8 cellular contexts compared by ENCODE assay signal in the genomic region with DNA sequence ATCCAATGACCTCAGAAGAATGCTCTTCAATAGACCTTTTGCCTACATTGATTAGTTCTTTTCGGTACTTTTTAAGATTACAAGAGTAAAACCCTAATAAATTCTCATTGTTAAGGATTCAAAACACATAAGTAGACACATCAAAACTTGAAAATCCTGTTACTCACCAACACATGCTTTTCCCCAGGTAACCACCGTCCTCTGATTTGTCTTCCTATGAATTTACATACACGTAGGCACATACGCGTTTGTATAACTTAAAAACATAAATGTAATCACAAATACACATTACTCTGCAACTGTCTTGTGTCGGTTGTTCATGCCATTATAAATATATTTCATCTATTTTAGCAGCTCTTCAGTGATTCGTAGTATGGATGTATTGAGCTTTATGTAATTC. TPM values are rescaled to one million over a fixed set of nuclear protein-coding genes. Genes with fewer than 3 reads are reported as not detected.
DNase-seq lines count a peak whose midpoint lies in the region; ATAC-seq lines count a peak whose summit lies in the region.

No MANE protein-coding gene starts in this region.

- CTCF ChIA-PET in activated CD4-positive, alpha-beta memory T cell treated with anti-CD3 and anti-CD28 coated beads for 36 hours (lab: Charles Lee), result interaction anchor here (1.0 to 2.2 kb wide), 2 partner anchors 725 to 818 kb away, joined by 3 to 5 read pairs; no protein-coding TSS in a partner anchor

- H3K9me3 Mint-ChIP-seq in activated CD4-positive, alpha-beta T cell treated with anti-CD3 and anti-CD28 coated beads, Interleukin-2, amount 10 ng/mL, durations not matched to agents 24 days and 14 days, result peaks cover 4% of the 10 kb centered on the region
- peaks cover 4% of the 10 kb centered on the region for H3K9me3 Mint-ChIP-seq in activated CD4-positive, alpha-beta memory T cell treated with anti-CD3 and anti-CD28 coated beads for 36 hours
- no peaks in the 10 kb centered on the region for H3K9me3 Mint-ChIP-seq in immature natural killer cell

- ATAC-seq in GM21390 (IDR thresholded peaks at IDR 0.05; ENCODE audit: unreplicated experiment) (no peak), HG03457 (IDR thresholded peaks at IDR 0.05; ENCODE audit: unreplicated experiment) (no peak)

- peaks cover 32% of the 10 kb centered on the region for H3K27me3 Mint-ChIP-seq in activated CD4-positive, alpha-beta T cell treated with anti-CD3 and anti-CD28 coated beads, Interleukin-2, amount 10 ng/mL, durations not matched to agents 24 days and 14 days
- peaks cover 16% of the 10 kb centered on the region for H3K27me3 Mint-ChIP-seq in activated CD4-positive, alpha-beta memory T cell treated with anti-CD3 and anti-CD28 coated beads for 36 hours
- H3K27me3 Mint-ChIP-seq in immature natural killer cell (ENCODE audit: low read depth in 3 of 3), result peaks cover 3 to 22% (median 19%) of the 10 kb centered on the region in 3 donors

- H3K27ac ChIP-seq in substantia nigra (ENCODE audit: low read depth, low read length, poor library complexity, severe bottlenecking), result peak overlapping the region; percentile 95

- DNase-seq in activated CD4-positive, alpha-beta T cell treated with anti-CD3 and anti-CD28 coated beads, Interleukin-2, amount 10 ng/mL, durations not matched to agents 24 days and 14 days, result no peak
- DNase-seq in activated CD4-positive, alpha-beta T cell treated with anti-CD3 and anti-CD28 coated beads for 48 hours, result no peak
- DNase-seq in activated CD4-positive, alpha-beta memory T cell treated with anti-CD3 and anti-CD28 coated beads for 36 hours, result no peak
- DNase-seq in immature natural killer cell, result no peak
- DNase-seq in substantia nigra (lab: John Stamatoyannopoulos, UW), result no peak
- no peak for DNase-seq in H4 (ENCODE audit: low spot score)

- H3K4me3 Mint-ChIP-seq in activated CD4-positive, alpha-beta T cell treated with anti-CD3 and anti-CD28 coated beads, Interleukin-2, amount 10 ng/mL, durations not matched to agents 24 days and 14 days, result peak overlapping the region; percentile 96
- H3K4me3 Mint-ChIP-seq in activated CD4-positive, alpha-beta memory T cell treated with anti-CD3 and anti-CD28 coated beads for 36 hours, result peak overlapping the region; percentile 90
- peak overlapping the region; percentile 89 to 97 (median 94) for H3K4me3 Mint-ChIP-seq in immature natural killer cell

- H3K27ac Mint-ChIP-seq in activated CD4-positive, alpha-beta T cell treated with anti-CD3 and anti-CD28 coated beads, Interleukin-2, amount 10 ng/mL, durations not matched to agents 24 days and 14 days, result peak overlapping the region; percentile 90
- no peak overlapping the region for H3K27ac Mint-ChIP-seq in activated CD4-positive, alpha-beta memory T cell treated with anti-CD3 and anti-CD28 coated beads for 36 hours
- peak overlapping the region in 3 of 6 donors; percentile 86 to 91 (median 88) for H3K27ac Mint-ChIP-seq in immature natural killer cell

- peaks cover 5% of the 10 kb centered on the region for H3K36me3 Mint-ChIP-seq in activated CD4-positive, alpha-beta T cell treated with anti-CD3 and anti-CD28 coated beads, Interleukin-2, amount 10 ng/mL, durations not matched to agents 24 days and 14 days (ENCODE audit: low read depth)
- H3K36me3 Mint-ChIP-seq in activated CD4-positive, alpha-beta memory T cell treated with anti-CD3 and anti-CD28 coated beads for 36 hours, result no peaks in the 10 kb centered on the region
- H3K36me3 Mint-ChIP-seq in immature natural killer cell, result no peaks in the 10 kb centered on the region

- intact Hi-C loops in activated CD4-positive, alpha-beta T cell treated with anti-CD3 and anti-CD28 coated beads, Interleukin-2, amount 10 ng/mL, durations not matched to agents 24 days and 14 days (cut with micrococcal nuclease), result loop anchor here (1.0 to 10.0 kb wide), 8 partner anchors 131 to 1139 kb away; a partner anchor contains a TSS
- intact Hi-C loops in activated CD4-positive, alpha-beta memory T cell treated with anti-CD3 and anti-CD28 coated beads for 36 hours (cut with micrococcal nuclease), result loop anchor here (1.0 to 5.0 kb wide), 8 partner anchors 70 to 1174 kb away; a partner anchor contains a TSS

- POLR2A ChIA-PET in activated CD4-positive, alpha-beta memory T cell treated with anti-CD3 and anti-CD28 coated beads for 36 hours (lab: Charles Lee), result no interaction called here

- peaks cover 25% of the 10 kb centered on the region for H3K4me1 Mint-ChIP-seq in activated CD4-positive, alpha-beta T cell treated with anti-CD3 and anti-CD28 coated beads, Interleukin-2, amount 10 ng/mL, durations not matched to agents 24 days and 14 days
- H3K4me1 Mint-ChIP-seq in activated CD4-positive, alpha-beta memory T cell treated with anti-CD3 and anti-CD28 coated beads for 36 hours (ENCODE audit: low read depth), result peaks cover 32% of the 10 kb centered on the region
- H3K4me1 Mint-ChIP-seq in immature natural killer cell, result peaks cover 29 to 35% of the 10 kb centered on the region in 2 donors

RNA-seq across cellular contexts. Expression of a gene that starts 0.9 kb away (rescaled TPM):
- 31.5 and 36.5 TPM in 2 replicates for total RNA-seq in activated CD4-positive, alpha-beta T cell treated with anti-CD3 and anti-CD28 coated beads, Interleukin-2, amount 10 ng/mL, durations not matched to agents 24 days and 14 days
- 10 to 100 TPM; 34.2 to 36.8 TPM for total RNA-seq in activated CD4-positive, alpha-beta memory T cell treated with anti-CD3 and anti-CD28 coated beads for 36 hours
- polyA plus RNA-seq in immature natural killer cell, result 10 to 100 TPM; 19.0 to 35.3 (median 28.3) TPM
- total RNA-seq in H4 (2014; rRNA removed; shearing (Covaris generic)), result 27.8 and 35.8 TPM in 2 replicates

RNA-seq across cellular contexts. Expression of a gene that starts 22.4 kb away (rescaled TPM):
- total RNA-seq in activated CD4-positive, alpha-beta T cell treated with anti-CD3 and anti-CD28 coated beads, Interleukin-2, amount 10 ng/mL, durations not matched to agents 24 days and 14 days, result 1.3 and 1.5 TPM in 2 replicates
- 1 to 10 TPM; 4.3 to 4.8 TPM for total RNA-seq in activated CD4-positive, alpha-beta memory T cell treated with anti-CD3 and anti-CD28 coated beads for 36 hours
- polyA plus RNA-seq in immature natural killer cell, result not detected
- total RNA-seq in H4 (2014; rRNA removed; shearing (Covaris generic)), result 2.6 and 9.6 TPM in 2 replicates
